ENCODE assay signal across 13 cellular contexts in genomic region chr10:117364121-117364960, GRCh38. TPM values are rescaled to one million over a fixed set of nuclear protein-coding genes. Genes with fewer than 3 reads are reported as not detected.
DNase-seq lines count a peak whose midpoint lies in the region; ATAC-seq, FAIRE-seq and TF ChIP-seq lines count a peak whose summit lies in the region.
"Had no signal": no experiment of that assay in that cellular context is flagged by ENCODE, and none has a peak within 500 bp of the region (broad histone marks: within the 10 kb centered on the region; RNA-seq: fewer than 3 reads in every experiment).

No MANE protein-coding gene starts in this region.

- peak overlapping the region; percentile 9 for H3K4me3 Mint-ChIP-seq in dendritic cell treated with granulocyte-macrophage colony-stimulating factor and Interleukin-4, amounts not matched to agents 40 ng/mL and 50 ng/mL, for 4 days
- H3K4me3 Mint-ChIP-seq in effector memory CD8-positive, alpha-beta T cell: peak overlapping the region in 1 of 2 donors; percentile 13
- H3K4me3 Mint-ChIP-seq: activated naive CD4-positive, alpha-beta T cell treated with anti-CD3 and anti-CD28 coated beads for 36 hours had no signal

- peaks cover 22 to 47% of the 10 kb centered on the region in 2 donors for H3K4me1 ChIP-seq in mucosa of rectum (ENCODE audit: control insufficient read depth in 2 of 2, insufficient read depth in 2 of 2, low read length in 2 of 2)
- H3K4me1 ChIP-seq in ascending aorta: peaks cover 3% of the 10 kb centered on the region in 2 donors
- peaks cover 1 to 5% of the 10 kb centered on the region in 2 donors for H3K4me1 ChIP-seq in aorta (ENCODE audit: control insufficient read depth in 1 of 2, insufficient read depth in 2 of 2, low read length in 2 of 2)

- H3K4me3 ChIP-seq in mucosa of rectum (ENCODE audit: low read length in 2 of 2): peak overlapping the region; percentile 0 to 53
- H3K4me3 ChIP-seq in ascending aorta: no peak overlapping the region
- H3K4me3 ChIP-seq in aorta (ENCODE audit: low read length in 2 of 2): no peak overlapping the region

- H3K9me3 Mint-ChIP-seq in dendritic cell treated with granulocyte-macrophage colony-stimulating factor and Interleukin-4, amounts not matched to agents 40 ng/mL and 50 ng/mL, for 4 days: no peaks in the 10 kb centered on the region
- no peaks in the 10 kb centered on the region for H3K9me3 Mint-ChIP-seq in effector memory CD8-positive, alpha-beta T cell
- H3K9me3 Mint-ChIP-seq: activated naive CD4-positive, alpha-beta T cell treated with anti-CD3 and anti-CD28 coated beads for 36 hours; naive thymus-derived CD8-positive, alpha-beta T cell had no signal

- no peaks in the 10 kb centered on the region for H3K36me3 ChIP-seq in mucosa of rectum (ENCODE audit: control insufficient read depth in 2 of 2, insufficient read depth in 2 of 2, low read length in 2 of 2)
- no peaks in the 10 kb centered on the region for H3K36me3 ChIP-seq in ascending aorta
- no peaks in the 10 kb centered on the region for H3K36me3 ChIP-seq in aorta (ENCODE audit: control insufficient read depth in 1 of 2, insufficient read depth in 2 of 2, low read length in 1 of 2)

- H3K27ac Mint-ChIP-seq in dendritic cell treated with granulocyte-macrophage colony-stimulating factor and Interleukin-4, amounts not matched to agents 40 ng/mL and 50 ng/mL, for 4 days: peak overlapping the region; percentile 23
- peak overlapping the region in 1 of 2 donors; percentile 1 for H3K27ac Mint-ChIP-seq in effector memory CD8-positive, alpha-beta T cell
- H3K27ac Mint-ChIP-seq: activated naive CD4-positive, alpha-beta T cell treated with anti-CD3 and anti-CD28 coated beads for 36 hours had no signal

- TF ChIP-seq CTCF in ascending aorta (IDR thresholded peaks at IDR 0.05): no peak

- no peak for TF ChIP-seq POLR2A in GM12892 (IDR thresholded peaks at IDR 0.05; ENCODE audit: low read depth, low read length)

- no peaks in the 10 kb centered on the region for H3K27me3 Mint-ChIP-seq in dendritic cell treated with granulocyte-macrophage colony-stimulating factor and Interleukin-4, amounts not matched to agents 40 ng/mL and 50 ng/mL, for 4 days
- H3K27me3 Mint-ChIP-seq in effector memory CD8-positive, alpha-beta T cell: no peaks in the 10 kb centered on the region
- H3K27me3 Mint-ChIP-seq: naive thymus-derived CD8-positive, alpha-beta T cell had no signal

- peak overlapping the region; percentile 10 to 40 for H3K27ac ChIP-seq in mucosa of rectum (ENCODE audit: low read depth in 2 of 2, low read length in 2 of 2)
- no peak overlapping the region for H3K27ac ChIP-seq in ascending aorta
- no peak overlapping the region for H3K27ac ChIP-seq in aorta (ENCODE audit: low read depth in 1 of 2, low read length in 2 of 2)

- peak overlapping the region in 1 of 2 donors; percentile 0 for H3K9ac ChIP-seq in mucosa of rectum (ENCODE audit: low read depth in 1 of 2, low read length in 2 of 2)

- no peak for ATAC-seq in aorta (ENCODE audit: low FRiP score)
- ATAC-seq in effector memory CD8-positive, alpha-beta T cell (replicated peaks): no peak
- ATAC-seq: naive thymus-derived CD8-positive, alpha-beta T cell had no signal

- H3K36me3 Mint-ChIP-seq in dendritic cell treated with granulocyte-macrophage colony-stimulating factor and Interleukin-4, amounts not matched to agents 40 ng/mL and 50 ng/mL, for 4 days (ENCODE audit: low read depth): peaks cover 8% of the 10 kb centered on the region
- no peaks in the 10 kb centered on the region for H3K36me3 Mint-ChIP-seq in effector memory CD8-positive, alpha-beta T cell (ENCODE audit: insufficient read depth)
- H3K36me3 Mint-ChIP-seq: naive thymus-derived CD8-positive, alpha-beta T cell had no signal

- FAIRE-seq in GM12892 (lab: Jason Lieb, UNC): peak; percentile 48

- 80 to 83% methylated on average over 6 of the region's 6 CpGs for WGBS in aorta, 2 donors

- H3K27me3 ChIP-seq in mucosa of rectum (ENCODE audit: control insufficient read depth in 2 of 2, insufficient read depth in 2 of 2, low read length in 2 of 2) (no peaks in the 10 kb centered on the region), ascending aorta (no peaks in the 10 kb centered on the region), aorta (ENCODE audit: control insufficient read depth in 1 of 2, insufficient read depth in 2 of 2, low read length in 1 of 2) (no peaks in the 10 kb centered on the region)

- H3K9me3 ChIP-seq in mucosa of rectum (ENCODE audit: control insufficient read depth in 2 of 2, low read length in 2 of 2) (no peaks in the 10 kb centered on the region), ascending aorta (no peaks in the 10 kb centered on the region), aorta (ENCODE audit: control insufficient read depth, low read length) (no peaks in the 10 kb centered on the region)

- DNase-seq in GM12892 (ENCODE audit: insufficient read length) (no peak), MV-4-11 (lab: John Stamatoyannopoulos, UW) (peak; percentile 77), ascending aorta (ENCODE audit: low spot score in 2 of 2) (no peak), aorta (no peak)
- DNase-seq in stimulated activated CD4-positive, alpha-beta T cell treated with anti-CD3 and anti-CD28 coated beads, Interleukin-2, amount 100 ng/mL, for 24 hours: no peak
- no peak for DNase-seq in effector memory CD8-positive, alpha-beta T cell
- DNase-seq: activated naive CD4-positive, alpha-beta T cell treated with anti-CD3 and anti-CD28 coated beads for 36 hours; naive thymus-derived CD8-positive, alpha-beta T cell; NCI-H1417 treated with DMSO at 0.1 percent for 48 hours; NCI-H82; stimulated activated CD4-positive, alpha-beta T cell treated with anti-CD3 and anti-CD28 coated beads, Interleukin-12 subunit alpha, Interleukin-12 subunit beta, amount 100 ng/mL, for 4 hours had no signal

- peaks cover 39% of the 10 kb centered on the region for H3K4me1 Mint-ChIP-seq in dendritic cell treated with granulocyte-macrophage colony-stimulating factor and Interleukin-4, amounts not matched to agents 40 ng/mL and 50 ng/mL, for 4 days (ENCODE audit: low read depth)
- H3K4me1 Mint-ChIP-seq in effector memory CD8-positive, alpha-beta T cell (ENCODE audit: low read depth in 2 of 2): peaks cover 35 to 58% of the 10 kb centered on the region in 2 donors

- intact Hi-C loops in dendritic cell treated with granulocyte-macrophage colony-stimulating factor and Interleukin-4, amounts not matched to agents 40 ng/mL and 50 ng/mL, for 4 days (cut with micrococcal nuclease): no loop called here
- intact Hi-C loops in ascending aorta (cut with DNase I): no loop called here
- intact Hi-C loops in aorta (cut with DNase I): no loop called here

RNA-seq across cellular contexts. Expression of gene PDZD8, which starts 10.9 kb away (rescaled TPM):
- 7.2 TPM for polyA plus RNA-seq in GM12892 (2012; ENCODE audit: missing spikeins)
- total RNA-seq in ascending aorta: 21.0 TPM
- total RNA-seq in aorta: 10 to 100 TPM; 35.5 to 36.0 TPM
- 1 to 10 TPM; 4.5 to 5.2 TPM for polyA plus RNA-seq in aorta

Comparison
In these comparisons a context has a peak if more than half of its experiments do, and no peak if none do; other contexts are left out.
1. H3K27ac ChIP-seq: peak in mucosa of rectum (2 of 2); none in ascending aorta (0 of 2) and aorta (0 of 2).
2. H3K4me3 ChIP-seq: peak in mucosa of rectum (2 of 2); none in ascending aorta (0 of 2) and aorta (0 of 2).